12 cellular contexts compared by ENCODE assay signal in genomic region chr2:105749583-105750399, GRCh38. TPM values are rescaled to one million over a fixed set of nuclear protein-coding genes. Genes with fewer than 3 reads are reported as not detected.
DNase-seq lines count a peak whose midpoint lies in the region; ATAC-seq and TF ChIP-seq lines count a peak whose summit lies in the region.
"Had no signal": no experiment of that assay in that cellular context is flagged by ENCODE, and none has a peak within 500 bp of the region (broad histone marks: within the 10 kb centered on the region; RNA-seq: fewer than 3 reads in every experiment).

No MANE protein-coding gene starts in this region.

- TF ChIP-seq CTCF in fibroblast of villous mesenchyme (IDR thresholded peaks at IDR 0.05; ENCODE audit: insufficient read depth, low read depth, low read length) (no peak), esophagus muscularis mucosa (IDR thresholded peaks at IDR 0.05) (no peak)

- no peak for TF ChIP-seq EP300 in esophagus muscularis mucosa (IDR thresholded peaks at IDR 0.05)

- peak; percentile 78 for DNase-seq in activated CD4-positive, alpha-beta T cell treated with anti-CD3 and anti-CD28 coated beads for 36 hours
- DNase-seq in activated CD4-positive, alpha-beta T cell treated with anti-CD3 and anti-CD28 coated beads for 1 hour: no peak
- DNase-seq in activated T-helper 9 cell treated with anti-CD3 and anti-CD28 coated beads, Interleukin-2, amount 50 U/mL, for 16 hours (ENCODE audit: low read depth): peak; percentile 29
- DNase-seq in fibroblast of villous mesenchyme (ENCODE audit: low read depth) (peak; percentile 71), esophagus muscularis mucosa (ENCODE audit: extremely low spot score) (no peak), midbrain (lab: John Stamatoyannopoulos, UW) (no peak)
- DNase-seq: activated CD4-positive, CD25-positive, alpha-beta regulatory T cell; GOT3; left colon; NCI-H82 had no signal

- peak overlapping the region; percentile 97 for H3K4me3 Mint-ChIP-seq in activated CD4-positive, alpha-beta T cell treated with anti-CD3 and anti-CD28 coated beads for 36 hours
- H3K4me3 Mint-ChIP-seq in stimulated activated naive CD8-positive, alpha-beta T cell treated with anti-CD3 and anti-CD28 coated beads, Interleukin-15, Interleukin-2, amounts not matched to agents 100 ng/mL and 50 ng/mL, for 24 hours: peak overlapping the region; percentile 76

- peaks cover 78% of the 10 kb centered on the region for H3K36me3 Mint-ChIP-seq in activated CD4-positive, alpha-beta T cell treated with anti-CD3 and anti-CD28 coated beads for 36 hours (ENCODE audit: low read depth)
- H3K36me3 Mint-ChIP-seq in stimulated activated naive CD8-positive, alpha-beta T cell treated with anti-CD3 and anti-CD28 coated beads, Interleukin-15, Interleukin-2, amounts not matched to agents 100 ng/mL and 50 ng/mL, for 24 hours (ENCODE audit: low read depth): peaks cover 78% of the 10 kb centered on the region

- H3K4me1 ChIP-seq in esophagus muscularis mucosa: peaks cover 47 to 86% (median 63%) of the 10 kb centered on the region in 4 donors

- H3K9me3 ChIP-seq in esophagus muscularis mucosa: no peaks in the 10 kb centered on the region

- peak; percentile 23 for ATAC-seq in activated CD4-positive, alpha-beta T cell treated with anti-CD3 and anti-CD28 coated beads for 36 hours
- ATAC-seq in HG03521 (IDR thresholded peaks at IDR 0.05; ENCODE audit: unreplicated experiment): no peak
- ATAC-seq: left colon had no signal

- H3K36me3 ChIP-seq in esophagus muscularis mucosa: no peaks in the 10 kb centered on the region

- no peaks in the 10 kb centered on the region for H3K9me3 Mint-ChIP-seq in activated CD4-positive, alpha-beta T cell treated with anti-CD3 and anti-CD28 coated beads for 36 hours (ENCODE audit: low read depth)
- H3K9me3 Mint-ChIP-seq in stimulated activated naive CD8-positive, alpha-beta T cell treated with anti-CD3 and anti-CD28 coated beads, Interleukin-15, Interleukin-2, amounts not matched to agents 100 ng/mL and 50 ng/mL, for 24 hours: no peaks in the 10 kb centered on the region

- POLR2A ChIA-PET in activated CD4-positive, alpha-beta T cell treated with anti-CD3 and anti-CD28 coated beads for 36 hours (lab: Charles Lee): interaction anchor here (0.6 to 4.6 kb wide), 7 partner anchors 13 to 136 kb away, joined by 3 to 24 read pairs (median 4); no protein-coding TSS in a partner anchor

- 87% methylated on average over 9 of the region's 18 CpGs for WGBS in esophagus muscularis mucosa

- intact Hi-C loops in activated CD4-positive, alpha-beta T cell treated with anti-CD3 and anti-CD28 coated beads for 36 hours (cut with DNase I, micrococcal nuclease): loop anchor here (2.0 to 10.0 kb wide), 5 partner anchors 47 to 443 kb away; partner anchors contain the start of gene C2orf49 (in 2 of the 2)
- intact Hi-C loops in esophagus muscularis mucosa (cut with DNase I): loop anchor here (5.0 to 10.0 kb wide), 2 partner anchors 315 to 338 kb away; a partner anchor contains a TSS

- H3K27ac Mint-ChIP-seq in activated CD4-positive, alpha-beta T cell treated with anti-CD3 and anti-CD28 coated beads for 36 hours: peak overlapping the region; percentile 99
- H3K27ac Mint-ChIP-seq in stimulated activated naive CD8-positive, alpha-beta T cell treated with anti-CD3 and anti-CD28 coated beads, Interleukin-15, Interleukin-2, amounts not matched to agents 100 ng/mL and 50 ng/mL, for 24 hours: peak overlapping the region; percentile 88

- no peak for TF ChIP-seq POLR2A in esophagus muscularis mucosa (IDR thresholded peaks at IDR 0.05; ENCODE audit: low read depth)

- peaks cover 71% of the 10 kb centered on the region for H3K4me1 Mint-ChIP-seq in activated CD4-positive, alpha-beta T cell treated with anti-CD3 and anti-CD28 coated beads for 36 hours
- H3K4me1 Mint-ChIP-seq in stimulated activated naive CD8-positive, alpha-beta T cell treated with anti-CD3 and anti-CD28 coated beads, Interleukin-15, Interleukin-2, amounts not matched to agents 100 ng/mL and 50 ng/mL, for 24 hours (ENCODE audit: low read depth): peaks cover 89% of the 10 kb centered on the region

- CTCF ChIA-PET in activated CD4-positive, alpha-beta T cell treated with anti-CD3 and anti-CD28 coated beads for 36 hours (lab: Charles Lee): interaction anchor here (0.7 to 2.4 kb wide), 7 partner anchors 8 to 279 kb away, joined by 3 to 15 read pairs (median 4); no protein-coding TSS in a partner anchor

- no peaks in the 10 kb centered on the region for H3K27me3 ChIP-seq in esophagus muscularis mucosa

- no peaks in the 10 kb centered on the region for H3K27me3 Mint-ChIP-seq in activated CD4-positive, alpha-beta T cell treated with anti-CD3 and anti-CD28 coated beads for 36 hours
- H3K27me3 Mint-ChIP-seq in stimulated activated naive CD8-positive, alpha-beta T cell treated with anti-CD3 and anti-CD28 coated beads, Interleukin-15, Interleukin-2, amounts not matched to agents 100 ng/mL and 50 ng/mL, for 24 hours: no peaks in the 10 kb centered on the region

- H3K4me3 ChIP-seq in fibroblast of villous mesenchyme (ENCODE audit: low read depth, low read length) (no peak overlapping the region), esophagus muscularis mucosa (no peak overlapping the region)

- H3K27ac ChIP-seq in esophagus muscularis mucosa (replicated peaks in 1 of 4): no peak overlapping the region

RNA-seq across cellular contexts. Expression of gene NCK2, which starts 5.1 kb away (rescaled TPM):
- total RNA-seq in activated CD4-positive, alpha-beta T cell treated with anti-CD3 and anti-CD28 coated beads for 36 hours: 10 to 100 TPM; 84.7 to 87.5 TPM
- total RNA-seq in fibroblast of villous mesenchyme (22.5 and 31.2 TPM in 2 replicates), esophagus muscularis mucosa (100 to 1,000 TPM in 2 of 4 donors, 10 to 100 TPM in 2; 59.8 to 130 (median 96.2) TPM)

Comparison
In these comparisons a context has a peak if more than half of its experiments do, and no peak if none do; other contexts are left out.
1. DNase-seq: peak in activated CD4-positive, alpha-beta T cell treated with anti-CD3 and anti-CD28 coated beads for 36 hours (single experiment), activated T-helper 9 cell treated with anti-CD3 and anti-CD28 coated beads, Interleukin-2, amount 50 U/mL, for 16 hours (single experiment) and fibroblast of villous mesenchyme (single experiment); none in activated CD4-positive, alpha-beta T cell treated with anti-CD3 and anti-CD28 coated beads for 1 hour (single experiment), esophagus muscularis mucosa (single experiment) and midbrain (single experiment).